ENCODE assay signal across 1 cellular context in the genomic region with DNA sequence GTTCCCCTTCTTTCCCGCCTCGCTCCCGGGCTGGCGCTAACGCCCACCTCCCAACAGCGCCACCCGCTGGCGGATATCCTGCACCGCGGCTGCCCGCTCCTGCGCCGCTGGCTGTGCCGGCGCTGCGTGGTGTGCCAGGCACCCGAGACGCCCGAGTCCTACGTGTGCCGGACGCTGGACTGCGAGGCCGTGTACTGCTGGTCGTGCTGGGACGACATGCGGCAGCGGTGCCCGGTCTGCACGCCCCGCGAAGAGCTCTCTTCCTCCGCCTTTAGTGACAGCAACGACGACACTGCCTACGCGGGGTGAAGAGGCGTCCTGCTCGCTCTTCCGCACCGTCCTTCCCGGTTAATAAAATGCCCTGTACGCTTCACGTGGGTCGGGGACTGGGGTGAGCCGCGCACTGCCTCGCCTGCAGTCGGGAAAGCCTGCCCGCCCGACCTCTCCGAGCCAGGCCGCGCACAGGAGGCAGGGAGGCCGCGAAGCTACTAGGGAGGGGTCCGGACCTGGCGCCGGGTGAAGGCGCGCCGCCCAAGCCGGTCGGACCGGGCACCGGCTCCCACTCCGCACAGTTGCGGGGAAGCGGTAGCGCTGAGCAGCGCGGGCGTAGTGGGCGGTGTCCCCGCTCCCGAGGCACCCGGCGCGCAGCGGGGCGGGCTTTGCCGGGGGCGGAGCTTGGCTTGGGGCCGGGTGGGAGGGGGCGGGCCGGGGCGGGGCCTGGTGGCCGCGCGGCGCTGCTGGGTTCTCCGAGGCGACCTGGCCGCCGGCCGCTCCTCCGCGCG.
TF ChIP-seq lines count a peak whose summit lies in the region.

A gene with protein sequence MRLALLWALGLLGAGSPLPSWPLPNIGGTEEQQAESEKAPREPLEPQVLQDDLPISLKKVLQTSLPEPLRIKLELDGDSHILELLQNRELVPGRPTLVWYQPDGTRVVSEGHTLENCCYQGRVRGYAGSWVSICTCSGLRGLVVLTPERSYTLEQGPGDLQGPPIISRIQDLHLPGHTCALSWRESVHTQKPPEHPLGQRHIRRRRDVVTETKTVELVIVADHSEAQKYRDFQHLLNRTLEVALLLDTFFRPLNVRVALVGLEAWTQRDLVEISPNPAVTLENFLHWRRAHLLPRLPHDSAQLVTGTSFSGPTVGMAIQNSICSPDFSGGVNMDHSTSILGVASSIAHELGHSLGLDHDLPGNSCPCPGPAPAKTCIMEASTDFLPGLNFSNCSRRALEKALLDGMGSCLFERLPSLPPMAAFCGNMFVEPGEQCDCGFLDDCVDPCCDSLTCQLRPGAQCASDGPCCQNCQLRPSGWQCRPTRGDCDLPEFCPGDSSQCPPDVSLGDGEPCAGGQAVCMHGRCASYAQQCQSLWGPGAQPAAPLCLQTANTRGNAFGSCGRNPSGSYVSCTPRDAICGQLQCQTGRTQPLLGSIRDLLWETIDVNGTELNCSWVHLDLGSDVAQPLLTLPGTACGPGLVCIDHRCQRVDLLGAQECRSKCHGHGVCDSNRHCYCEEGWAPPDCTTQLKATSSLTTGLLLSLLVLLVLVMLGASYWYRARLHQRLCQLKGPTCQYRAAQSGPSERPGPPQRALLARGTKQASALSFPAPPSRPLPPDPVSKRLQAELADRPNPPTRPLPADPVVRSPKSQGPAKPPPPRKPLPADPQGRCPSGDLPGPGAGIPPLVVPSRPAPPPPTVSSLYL (plus strand): TSS at position 757 of the 782 bp plus-strand sequence. CDS start 71 bp downstream, outside the sequence.

TF ChIP-seq in HEK293, 187 proteins besides CTCF, POLR2A, EP300 and RAD21 (continued from another document and continues in another):
- TF ChIP-seq, protein P1, sequence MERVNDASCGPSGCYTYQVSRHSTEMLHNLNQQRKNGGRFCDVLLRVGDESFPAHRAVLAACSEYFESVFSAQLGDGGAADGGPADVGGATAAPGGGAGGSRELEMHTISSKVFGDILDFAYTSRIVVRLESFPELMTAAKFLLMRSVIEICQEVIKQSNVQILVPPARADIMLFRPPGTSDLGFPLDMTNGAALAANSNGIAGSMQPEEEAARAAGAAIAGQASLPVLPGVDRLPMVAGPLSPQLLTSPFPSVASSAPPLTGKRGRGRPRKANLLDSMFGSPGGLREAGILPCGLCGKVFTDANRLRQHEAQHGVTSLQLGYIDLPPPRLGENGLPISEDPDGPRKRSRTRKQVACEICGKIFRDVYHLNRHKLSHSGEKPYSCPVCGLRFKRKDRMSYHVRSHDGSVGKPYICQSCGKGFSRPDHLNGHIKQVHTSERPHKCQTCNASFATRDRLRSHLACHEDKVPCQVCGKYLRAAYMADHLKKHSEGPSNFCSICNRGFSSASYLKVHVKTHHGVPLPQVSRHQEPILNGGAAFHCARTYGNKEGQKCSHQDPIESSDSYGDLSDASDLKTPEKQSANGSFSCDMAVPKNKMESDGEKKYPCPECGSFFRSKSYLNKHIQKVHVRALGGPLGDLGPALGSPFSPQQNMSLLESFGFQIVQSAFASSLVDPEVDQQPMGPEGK (tag by site-specific recombination; IDR thresholded peaks at IDR 0.05): peak; percentile 72
- TF ChIP-seq ZNF549 (tag by site-specific recombination; IDR thresholded peaks at IDR 0.05): no peak
- peak; percentile 97 for TF ChIP-seq ZFHX2 (tag by site-specific recombination; conservative IDR thresholded peaks at IDR 0.05)
- TF ChIP-seq ZSCAN16 (tag by site-specific recombination; IDR thresholded peaks at IDR 0.05): no peak
- TF ChIP-seq, protein P2, sequence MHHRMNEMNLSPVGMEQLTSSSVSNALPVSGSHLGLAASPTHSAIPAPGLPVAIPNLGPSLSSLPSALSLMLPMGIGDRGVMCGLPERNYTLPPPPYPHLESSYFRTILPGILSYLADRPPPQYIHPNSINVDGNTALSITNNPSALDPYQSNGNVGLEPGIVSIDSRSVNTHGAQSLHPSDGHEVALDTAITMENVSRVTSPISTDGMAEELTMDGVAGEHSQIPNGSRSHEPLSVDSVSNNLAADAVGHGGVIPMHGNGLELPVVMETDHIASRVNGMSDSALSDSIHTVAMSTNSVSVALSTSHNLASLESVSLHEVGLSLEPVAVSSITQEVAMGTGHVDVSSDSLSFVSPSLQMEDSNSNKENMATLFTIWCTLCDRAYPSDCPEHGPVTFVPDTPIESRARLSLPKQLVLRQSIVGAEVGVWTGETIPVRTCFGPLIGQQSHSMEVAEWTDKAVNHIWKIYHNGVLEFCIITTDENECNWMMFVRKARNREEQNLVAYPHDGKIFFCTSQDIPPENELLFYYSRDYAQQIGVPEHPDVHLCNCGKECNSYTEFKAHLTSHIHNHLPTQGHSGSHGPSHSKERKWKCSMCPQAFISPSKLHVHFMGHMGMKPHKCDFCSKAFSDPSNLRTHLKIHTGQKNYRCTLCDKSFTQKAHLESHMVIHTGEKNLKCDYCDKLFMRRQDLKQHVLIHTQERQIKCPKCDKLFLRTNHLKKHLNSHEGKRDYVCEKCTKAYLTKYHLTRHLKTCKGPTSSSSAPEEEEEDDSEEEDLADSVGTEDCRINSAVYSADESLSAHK (tag by site-specific recombination; IDR thresholded peaks at IDR 0.05): no peak
- TF ChIP-seq, protein P3, sequence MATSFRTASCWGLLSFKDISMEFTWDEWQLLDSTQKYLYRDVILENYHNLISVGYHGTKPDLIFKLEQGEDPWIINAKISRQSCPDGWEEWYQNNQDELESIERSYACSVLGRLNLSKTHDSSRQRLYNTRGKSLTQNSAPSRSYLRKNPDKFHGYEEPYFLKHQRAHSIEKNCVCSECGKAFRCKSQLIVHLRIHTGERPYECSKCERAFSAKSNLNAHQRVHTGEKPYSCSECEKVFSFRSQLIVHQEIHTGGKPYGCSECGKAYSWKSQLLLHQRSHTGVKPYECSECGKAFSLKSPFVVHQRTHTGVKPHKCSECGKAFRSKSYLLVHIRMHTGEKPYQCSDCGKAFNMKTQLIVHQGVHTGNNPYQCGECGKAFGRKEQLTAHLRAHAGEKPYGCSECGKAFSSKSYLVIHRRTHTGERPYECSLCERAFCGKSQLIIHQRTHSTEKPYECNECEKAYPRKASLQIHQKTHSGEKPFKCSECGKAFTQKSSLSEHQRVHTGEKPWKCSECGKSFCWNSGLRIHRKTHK (tag by site-specific recombination; IDR thresholded peaks at IDR 0.05): no peak
- TF ChIP-seq TRIM28 (IDR thresholded peaks at IDR 0.05; ENCODE audit: borderline replicate concordance, low read length): peak; percentile 65; the same call in 1 of the 2 replicates
- no peak for TF ChIP-seq ZNF23 (tag by site-specific recombination; IDR thresholded peaks at IDR 0.05; ENCODE audit: borderline replicate concordance)
- TF ChIP-seq ZNF660 (tag by site-specific recombination; IDR thresholded peaks at IDR 0.05): peak; percentile 87; the same call in 1 of the 2 replicates
- no peak for TF ChIP-seq ZNF311 (tag by site-specific recombination; IDR thresholded peaks at IDR 0.05; ENCODE audit: borderline replicate concordance)
- TF ChIP-seq GLI2 (tag by site-specific recombination; IDR thresholded peaks at IDR 0.05; ENCODE audit: borderline replicate concordance, low read depth): no peak
- no peak for TF ChIP-seq ZNF112 (tag by site-specific recombination; IDR thresholded peaks at IDR 0.05)
- no peak for TF ChIP-seq GFI1B (tag by site-specific recombination; IDR thresholded peaks at IDR 0.05)
- TF ChIP-seq BCL11B (tag by site-specific recombination; IDR thresholded peaks at IDR 0.05; ENCODE audit: low read depth): peak; percentile 87; the same call in 1 of the 2 replicates
- TF ChIP-seq SALL2 (tag by site-specific recombination; IDR thresholded peaks at IDR 0.05; ENCODE audit: borderline replicate concordance): no peak; the same call in 1 of the 2 replicates
- TF ChIP-seq ZBTB21 (tag by site-specific recombination; IDR thresholded peaks at IDR 0.05): peak; percentile 9; the same call in 1 of the 2 replicates
- no peak for TF ChIP-seq HOXD13 (CRISPR knock-in tag; IDR thresholded peaks at IDR 0.05; ENCODE audit: borderline replicate concordance)
- TF ChIP-seq ZNF658 (tag by site-specific recombination; IDR thresholded peaks at IDR 0.05): no peak
- TF ChIP-seq ZNF558 (tag by site-specific recombination; IDR thresholded peaks at IDR 0.05): no peak
- TF ChIP-seq, protein P4, sequence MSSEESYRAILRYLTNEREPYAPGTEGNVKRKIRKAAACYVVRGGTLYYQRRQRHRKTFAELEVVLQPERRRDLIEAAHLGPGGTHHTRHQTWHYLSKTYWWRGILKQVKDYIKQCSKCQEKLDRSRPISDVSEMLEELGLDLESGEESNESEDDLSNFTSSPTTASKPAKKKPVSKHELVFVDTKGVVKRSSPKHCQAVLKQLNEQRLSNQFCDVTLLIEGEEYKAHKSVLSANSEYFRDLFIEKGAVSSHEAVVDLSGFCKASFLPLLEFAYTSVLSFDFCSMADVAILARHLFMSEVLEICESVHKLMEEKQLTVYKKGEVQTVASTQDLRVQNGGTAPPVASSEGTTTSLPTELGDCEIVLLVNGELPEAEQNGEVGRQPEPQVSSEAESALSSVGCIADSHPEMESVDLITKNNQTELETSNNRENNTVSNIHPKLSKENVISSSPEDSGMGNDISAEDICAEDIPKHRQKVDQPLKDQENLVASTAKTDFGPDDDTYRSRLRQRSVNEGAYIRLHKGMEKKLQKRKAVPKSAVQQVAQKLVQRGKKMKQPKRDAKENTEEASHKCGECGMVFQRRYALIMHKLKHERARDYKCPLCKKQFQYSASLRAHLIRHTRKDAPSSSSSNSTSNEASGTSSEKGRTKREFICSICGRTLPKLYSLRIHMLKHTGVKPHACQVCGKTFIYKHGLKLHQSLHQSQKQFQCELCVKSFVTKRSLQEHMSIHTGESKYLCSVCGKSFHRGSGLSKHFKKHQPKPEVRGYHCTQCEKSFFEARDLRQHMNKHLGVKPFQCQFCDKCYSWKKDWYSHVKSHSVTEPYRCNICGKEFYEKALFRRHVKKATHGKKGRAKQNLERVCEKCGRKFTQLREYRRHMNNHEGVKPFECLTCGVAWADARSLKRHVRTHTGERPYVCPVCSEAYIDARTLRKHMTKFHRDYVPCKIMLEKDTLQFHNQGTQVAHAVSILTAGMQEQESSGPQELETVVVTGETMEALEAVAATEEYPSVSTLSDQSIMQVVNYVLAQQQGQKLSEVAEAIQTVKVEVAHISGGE (tag by site-specific recombination; conservative IDR thresholded peaks at IDR 0.05; ENCODE audit: low read depth): peak; percentile 46
- TF ChIP-seq ZNF133 (tag by site-specific recombination; IDR thresholded peaks at IDR 0.05): no peak
- peak; percentile 86 for TF ChIP-seq SP3 (tag by site-specific recombination; IDR thresholded peaks at IDR 0.05)
- TF ChIP-seq ZNF621 (tag by site-specific recombination; IDR thresholded peaks at IDR 0.05): no peak
- TF ChIP-seq ZNF426 (tag by site-specific recombination; IDR thresholded peaks at IDR 0.05): no peak
- TF ChIP-seq, protein P5, sequence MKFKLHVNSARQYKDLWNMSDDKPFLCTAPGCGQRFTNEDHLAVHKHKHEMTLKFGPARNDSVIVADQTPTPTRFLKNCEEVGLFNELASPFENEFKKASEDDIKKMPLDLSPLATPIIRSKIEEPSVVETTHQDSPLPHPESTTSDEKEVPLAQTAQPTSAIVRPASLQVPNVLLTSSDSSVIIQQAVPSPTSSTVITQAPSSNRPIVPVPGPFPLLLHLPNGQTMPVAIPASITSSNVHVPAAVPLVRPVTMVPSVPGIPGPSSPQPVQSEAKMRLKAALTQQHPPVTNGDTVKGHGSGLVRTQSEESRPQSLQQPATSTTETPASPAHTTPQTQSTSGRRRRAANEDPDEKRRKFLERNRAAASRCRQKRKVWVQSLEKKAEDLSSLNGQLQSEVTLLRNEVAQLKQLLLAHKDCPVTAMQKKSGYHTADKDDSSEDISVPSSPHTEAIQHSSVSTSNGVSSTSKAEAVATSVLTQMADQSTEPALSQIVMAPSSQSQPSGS (tag by site-specific recombination; IDR thresholded peaks at IDR 0.05; ENCODE audit: low read depth): no peak
- TF ChIP-seq ZNF366 (tag by site-specific recombination; conservative IDR thresholded peaks at IDR 0.05): no peak
- no peak for TF ChIP-seq ZNF747 (tag by site-specific recombination; IDR thresholded peaks at IDR 0.05)
- no peak for TF ChIP-seq YY2 (tag by site-specific recombination; IDR thresholded peaks at IDR 0.05)
- TF ChIP-seq ZBTB48 (tag by site-specific recombination; IDR thresholded peaks at IDR 0.05): 0 out of 2 replicates have a peak, but pooled peaks have one; percentile 16
- TF ChIP-seq ZNF548 (tag by site-specific recombination; IDR thresholded peaks at IDR 0.05): no peak
- no peak for TF ChIP-seq ZNF214 (tag by site-specific recombination; IDR thresholded peaks at IDR 0.05; ENCODE audit: borderline replicate concordance)
- no peak for TF ChIP-seq ZNF529 (tag by site-specific recombination; IDR thresholded peaks at IDR 0.05; ENCODE audit: insufficient replicate concordance)
- TF ChIP-seq, protein P6, sequence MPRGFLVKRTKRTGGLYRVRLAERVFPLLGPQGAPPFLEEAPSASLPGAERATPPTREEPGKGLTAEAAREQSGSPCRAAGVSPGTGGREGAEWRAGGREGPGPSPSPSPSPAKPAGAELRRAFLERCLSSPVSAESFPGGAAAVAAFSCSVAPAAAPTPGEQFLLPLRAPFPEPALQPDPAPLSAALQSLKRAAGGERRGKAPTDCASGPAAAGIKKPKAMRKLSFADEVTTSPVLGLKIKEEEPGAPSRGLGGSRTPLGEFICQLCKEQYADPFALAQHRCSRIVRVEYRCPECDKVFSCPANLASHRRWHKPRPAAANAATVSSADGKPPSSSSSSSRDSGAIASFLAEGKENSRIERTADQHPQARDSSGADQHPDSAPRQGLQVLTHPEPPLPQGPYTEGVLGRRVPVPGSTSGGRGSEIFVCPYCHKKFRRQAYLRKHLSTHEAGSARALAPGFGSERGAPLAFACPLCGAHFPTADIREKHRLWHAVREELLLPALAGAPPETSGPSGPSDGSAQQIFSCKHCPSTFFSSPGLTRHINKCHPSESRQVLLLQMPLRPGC (tag by site-specific recombination; IDR thresholded peaks at IDR 0.05): peak; percentile 72; the same call in 1 of the 2 replicates
- TF ChIP-seq WT1 (tag by site-specific recombination; IDR thresholded peaks at IDR 0.05): peak; percentile 46; the same call in 1 of the 2 replicates
- TF ChIP-seq FEZF1 (tag by site-specific recombination; IDR thresholded peaks at IDR 0.05): no peak
- TF ChIP-seq, protein P7, sequence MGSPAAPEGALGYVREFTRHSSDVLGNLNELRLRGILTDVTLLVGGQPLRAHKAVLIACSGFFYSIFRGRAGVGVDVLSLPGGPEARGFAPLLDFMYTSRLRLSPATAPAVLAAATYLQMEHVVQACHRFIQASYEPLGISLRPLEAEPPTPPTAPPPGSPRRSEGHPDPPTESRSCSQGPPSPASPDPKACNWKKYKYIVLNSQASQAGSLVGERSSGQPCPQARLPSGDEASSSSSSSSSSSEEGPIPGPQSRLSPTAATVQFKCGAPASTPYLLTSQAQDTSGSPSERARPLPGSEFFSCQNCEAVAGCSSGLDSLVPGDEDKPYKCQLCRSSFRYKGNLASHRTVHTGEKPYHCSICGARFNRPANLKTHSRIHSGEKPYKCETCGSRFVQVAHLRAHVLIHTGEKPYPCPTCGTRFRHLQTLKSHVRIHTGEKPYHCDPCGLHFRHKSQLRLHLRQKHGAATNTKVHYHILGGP (tag by site-specific recombination; IDR thresholded peaks at IDR 0.05): no peak
- TF ChIP-seq ZNF169 (tag by site-specific recombination; IDR thresholded peaks at IDR 0.05): no peak
- no peak for TF ChIP-seq ZNF404 (tag by site-specific recombination; IDR thresholded peaks at IDR 0.05)
- TF ChIP-seq, protein P8, sequence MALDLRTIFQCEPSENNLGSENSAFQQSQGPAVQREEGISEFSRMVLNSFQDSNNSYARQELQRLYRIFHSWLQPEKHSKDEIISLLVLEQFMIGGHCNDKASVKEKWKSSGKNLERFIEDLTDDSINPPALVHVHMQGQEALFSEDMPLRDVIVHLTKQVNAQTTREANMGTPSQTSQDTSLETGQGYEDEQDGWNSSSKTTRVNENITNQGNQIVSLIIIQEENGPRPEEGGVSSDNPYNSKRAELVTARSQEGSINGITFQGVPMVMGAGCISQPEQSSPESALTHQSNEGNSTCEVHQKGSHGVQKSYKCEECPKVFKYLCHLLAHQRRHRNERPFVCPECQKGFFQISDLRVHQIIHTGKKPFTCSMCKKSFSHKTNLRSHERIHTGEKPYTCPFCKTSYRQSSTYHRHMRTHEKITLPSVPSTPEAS (tag by site-specific recombination; IDR thresholded peaks at IDR 0.05): peak; percentile 30; the same call in 1 of the 2 replicates
